8 cellular contexts compared by ENCODE assay signal in the genomic region with DNA sequence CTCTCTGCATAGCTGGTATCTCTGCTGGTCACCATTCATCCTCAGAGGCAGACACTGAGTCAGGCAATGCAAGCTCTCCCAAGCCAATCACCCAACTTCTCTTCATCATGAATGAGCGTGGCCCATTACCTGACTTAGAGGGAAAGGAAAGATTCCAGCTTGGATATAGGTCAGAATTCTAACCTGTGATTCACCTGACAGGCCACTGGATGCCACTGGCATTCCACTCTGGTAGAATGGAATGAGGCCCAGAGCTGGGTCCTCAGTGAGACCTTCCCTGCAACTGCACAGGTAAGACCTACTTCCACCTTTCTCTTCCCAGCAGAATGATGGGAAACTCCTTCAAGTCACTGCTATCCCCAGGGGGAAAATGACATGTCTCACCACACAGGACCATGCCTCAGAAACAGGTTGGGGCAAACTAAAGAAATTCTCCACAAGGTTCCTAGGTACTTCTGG.
DNase-seq lines count a peak whose midpoint lies in the region; ATAC-seq, FAIRE-seq and TF ChIP-seq lines count a peak whose summit lies in the region.

No MANE protein-coding gene starts in this region.

- no peaks in the 10 kb centered on the region for H3K27me3 Mint-ChIP-seq in Caco-2 (ENCODE audit: insufficient read depth, unreplicated experiment)

- intact Hi-C loops in Caco-2 (cut with micrococcal nuclease; ENCODE audit: unreplicated experiment) (loop anchor here (1.0 to 5.0 kb wide), 4 partner anchors 53 to 248 kb away; partner anchors contain the start of gene PTBP3), tibial artery (cut with DNase I; ENCODE audit: low total_unique reads) (no loop called here)

- no peak overlapping the region for H3K4me3 Mint-ChIP-seq in Caco-2 (ENCODE audit: unreplicated experiment)

- H3K36me3 ChIP-seq in Caco-2 (ENCODE audit: control insufficient read depth, insufficient read depth, low read length) (no peaks in the 10 kb centered on the region; the same call in 1 of the 2 replicates), hepatocyte (replicated peaks; ENCODE audit: insufficient read depth, low read depth) (no peaks in the 10 kb centered on the region), tibial artery (peaks cover 5 to 14% (median 10%) of the 10 kb centered on the region in 3 donors)

- TF ChIP-seq CTCF in Caco-2 (IDR thresholded peaks at IDR 0.05; ENCODE audit: insufficient read depth in 1 of 2, low read depth in 1 of 2, low read length in 1 of 2, severe bottlenecking in 1 of 2, unreplicated experiment in 1 of 2) (peak; percentile 80 to 81), HFF-Myc (IDR thresholded peaks at IDR 0.05; ENCODE audit: low read depth, low read length, missing control alignments) (peak; percentile 36), hepatocyte (IDR thresholded peaks at IDR 0.05; ENCODE audit: poor library complexity) (peak; percentile 51), tibial artery (IDR thresholded peaks at IDR 0.05) (peak; percentile 28 to 40)

- peaks cover 52% of the 10 kb centered on the region for H3K36me3 Mint-ChIP-seq in Caco-2 (ENCODE audit: insufficient read depth, unreplicated experiment)

- no peaks in the 10 kb centered on the region for H3K9me3 Mint-ChIP-seq in Caco-2 (ENCODE audit: unreplicated experiment)

- H3K27ac Mint-ChIP-seq in Caco-2 (ENCODE audit: unreplicated experiment) = peak overlapping the region; percentile 53

- POLR2A ChIA-PET in Caco-2 (lab: Charles Lee) = no interaction called here

- H2AFZ ChIP-seq in hepatocyte = no peak overlapping the region

- no peak overlapping the region for H3K4me3 ChIP-seq in Caco-2 (ENCODE audit: low read depth, low read length)
- H3K4me3 ChIP-seq in HFF-Myc (replicated peaks; ENCODE audit: low read depth, low read length) = no peak overlapping the region
- no peak overlapping the region for H3K4me3 ChIP-seq in hepatocyte
- no peak overlapping the region for H3K4me3 ChIP-seq in tibial artery

- H4K20me1 ChIP-seq in hepatocyte (ENCODE audit: insufficient read depth, poor library complexity, severe bottlenecking) = no peaks in the 10 kb centered on the region

- peaks cover 32% of the 10 kb centered on the region for H3K4me1 Mint-ChIP-seq in Caco-2 (ENCODE audit: low read depth, unreplicated experiment)

- peak; percentile 78 to 80 for DNase-seq in Caco-2
- peak; percentile 5 for DNase-seq in HFF-Myc (ENCODE audit: extremely low read depth, low read depth)
- peak; percentile 9 to 14 for DNase-seq in activated CD4-positive, alpha-beta T cell treated with anti-CD3 and anti-CD28 coated beads for 4 hours
- DNase-seq in hepatocyte (ENCODE audit: low spot score) = peak; percentile 61
- no peak for DNase-seq in tibial artery
- no peak for DNase-seq in GM12892 (ENCODE audit: insufficient read length)

- H3K9me2 ChIP-seq in hepatocyte (replicated peaks; ENCODE audit: insufficient read depth) = no peaks in the 10 kb centered on the region

- no TSS peak for BruUV-seq in Caco-2 (replicated peaks; lab: Mats Ljungman, UMichigan)

- CTCF ChIA-PET in Caco-2 (lab: Charles Lee) = interaction anchor here (0.5 to 2.1 kb wide), 21 partner anchors 10 to 707 kb away, joined by 3 to 23 read pairs (median 4); partner anchors contain the start of genes HSDL2 and PTBP3

- H3K27me3 ChIP-seq in Caco-2 (replicated peaks; ENCODE audit: control insufficient read depth, insufficient read depth, low read length) (no peaks in the 10 kb centered on the region), hepatocyte (no peaks in the 10 kb centered on the region), tibial artery (no peaks in the 10 kb centered on the region)

- no peak for TF ChIP-seq POLR2A in GM12892 (IDR thresholded peaks at IDR 0.05; ENCODE audit: low read depth, low read length)

- H3K4me1 ChIP-seq in Caco-2 (peaks cover 37% of the 10 kb centered on the region), hepatocyte (ENCODE audit: insufficient read depth) (peaks cover 5% of the 10 kb centered on the region), tibial artery (no peaks in the 10 kb centered on the region)

- 95% methylated on average over 1 of the region's 1 CpG for WGBS in hepatocyte (ENCODE audit: low lambda C conversion rate, missing lambda C conversion rate)

- peaks cover 2% of the 10 kb centered on the region for H3K79me2 ChIP-seq in hepatocyte

- ATAC-seq in HG03571 (IDR thresholded peaks at IDR 0.05; ENCODE audit: unreplicated experiment) (no peak), GM21619 (IDR thresholded peaks at IDR 0.05; ENCODE audit: unreplicated experiment) (no peak)

- H3K9me3 ChIP-seq in Caco-2 (no peaks in the 10 kb centered on the region), hepatocyte (ENCODE audit: low read depth) (no peaks in the 10 kb centered on the region), tibial artery (no peaks in the 10 kb centered on the region)

- peak overlapping the region; percentile 20 for H3K27ac ChIP-seq in hepatocyte
- H3K27ac ChIP-seq in tibial artery = no peak overlapping the region

- FAIRE-seq in GM12892 (lab: Jason Lieb, UNC) = no peak

- H3K4me2 ChIP-seq in hepatocyte = no peak overlapping the region

Comparison
In these comparisons a context has a peak if more than half of its experiments do, and no peak if none do; other contexts are left out.
1. DNase-seq: peak in Caco-2 (2 of 2), HFF-Myc (single experiment), activated CD4-positive, alpha-beta T cell treated with anti-CD3 and anti-CD28 coated beads for 4 hours (2 of 2) and hepatocyte (single experiment); none in tibial artery (0 of 2) and GM12892 (single experiment).
2. Peak in every context shown above with its lines, with median percentiles within 50 percentile points of each other: CTCF ChIP-seq.